21 cellular contexts compared by ENCODE assay signal in the genomic region with DNA sequence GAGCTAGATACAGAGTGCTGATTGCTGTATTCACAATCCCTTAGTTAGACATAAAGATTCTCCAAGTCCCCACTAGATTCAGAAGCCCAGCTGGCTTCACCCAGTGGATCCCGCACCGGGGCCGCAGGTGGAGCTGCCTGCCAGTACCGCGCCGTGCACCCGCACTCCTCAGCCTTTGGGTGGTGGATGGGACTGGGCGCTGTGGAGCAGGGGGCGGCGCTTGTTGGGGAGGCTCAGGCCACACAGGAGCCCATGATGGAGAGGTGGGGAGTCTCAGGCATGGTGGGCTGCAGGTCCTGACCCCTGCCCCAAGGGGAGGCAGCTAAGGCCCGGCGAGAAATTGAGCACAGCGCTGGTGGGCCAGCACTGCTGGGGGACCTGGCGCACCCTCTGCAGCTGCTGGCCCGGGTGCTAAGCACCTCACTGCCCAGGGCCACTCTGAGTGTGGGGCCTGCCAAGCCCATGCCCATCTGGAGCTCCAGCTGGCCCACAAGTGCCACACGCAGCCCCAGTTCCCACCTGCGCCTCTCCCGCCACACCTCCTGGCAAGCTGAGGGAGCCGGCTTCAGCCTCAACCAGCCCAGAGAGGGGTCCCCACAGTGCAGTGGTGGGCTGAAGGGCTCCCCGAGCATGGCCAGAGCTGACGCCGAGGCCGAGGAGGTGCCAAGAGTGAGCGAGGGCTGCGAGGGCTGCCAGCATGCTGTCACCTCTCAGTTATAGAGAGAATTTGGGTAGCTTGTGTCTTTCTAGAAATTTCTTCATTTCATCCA.
"Had no signal": no experiment of that assay in that cellular context is flagged by ENCODE, and none has a peak within 500 bp of the region (broad histone marks: within the 10 kb centered on the region; RNA-seq: fewer than 3 reads in every experiment).

No MANE protein-coding gene starts in this region.

- H3K36me3 ChIP-seq: esophagus muscularis mucosa, gastroesophageal sphincter, heart left ventricle, left lung, lower lobe of right lung had no signal

- FAIRE-seq: colon, endothelial cell of umbilical vein, frontal cortex had no signal

- H3K27ac Mint-ChIP-seq: immature natural killer cell, mesothelial cell of epicardium had no signal

- ATAC-seq: gastroesophageal sphincter, heart left ventricle, left cardiac atrium, left lung, left ventricle myocardium superior, lower lobe of right lung, mucosa of descending colon had no signal

- H3K4me1 Mint-ChIP-seq: immature natural killer cell had no signal

- H3K4me1 ChIP-seq: esophagus muscularis mucosa, gastroesophageal sphincter, heart left ventricle, left lung, lower lobe of right lung had no signal

- H3K27ac ChIP-seq: coronary artery, dorsolateral prefrontal cortex, esophagus muscularis mucosa, foreskin keratinocyte, gastroesophageal sphincter, heart left ventricle, hepatocyte, left lung, lower lobe of right lung had no signal

- H3K4me3 ChIP-seq: coronary artery, dorsolateral prefrontal cortex, esophagus muscularis mucosa, gastroesophageal sphincter, heart left ventricle, hepatocyte, left lung, lower lobe of right lung, mucosa of descending colon had no signal

- H3K4me3 Mint-ChIP-seq: immature natural killer cell, mesothelial cell of epicardium had no signal

- DNase-seq: effector CD4-positive, alpha-beta T cell; effector memory CD4-positive, alpha-beta T cell; foreskin keratinocyte; hypothalamus; immature natural killer cell; islet precursor cell; left cardiac atrium; left ventricle myocardium superior; lower lobe of right lung; mucosa of descending colon had no signal
